Comparison of ENCODE assay signal across 7 cellular contexts in the genomic region with DNA sequence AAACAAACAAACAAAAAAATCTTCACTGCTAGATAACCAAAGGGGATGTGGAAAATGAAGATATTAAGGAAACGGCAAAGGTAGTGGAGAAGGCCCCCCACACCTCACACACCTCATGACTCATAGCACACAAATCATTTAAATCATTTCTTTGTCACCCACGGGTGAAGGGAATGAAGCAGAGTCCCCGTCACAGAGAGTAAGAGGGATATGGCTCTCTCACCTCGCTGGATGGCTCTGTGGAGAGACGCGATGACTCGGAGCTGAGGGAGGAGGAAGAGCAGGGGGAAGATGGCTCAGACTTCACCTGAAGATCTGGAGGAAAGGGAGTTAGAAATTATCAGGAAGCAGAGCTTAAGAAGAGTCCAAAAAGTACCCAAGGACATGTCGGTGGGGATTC. TPM values are rescaled to one million over a fixed set of nuclear protein-coding genes. Genes with fewer than 3 reads are reported as not detected.
DNase-seq lines count a peak whose midpoint lies in the region; TF ChIP-seq lines count a peak whose summit lies in the region.

No MANE protein-coding gene starts in this region.

- H3K36me3 ChIP-seq in HEK293 (ENCODE audit: control insufficient read depth in 2 of 2, insufficient read depth in 1 of 2, low read length in 2 of 2) (peaks cover 33 to 41% of the 10 kb centered on the region in 2 experiments; a peak in 2 of 3 replicates), iPS-15b (ENCODE audit: control insufficient read depth, insufficient read depth, low read length) (peaks cover 5% of the 10 kb centered on the region)

- H3K4me3 ChIP-seq in HEK293 (ENCODE audit: low read depth, low read length) (peak overlapping the region; percentile 80), iPS-15b (ENCODE audit: low read depth, low read length) (peak overlapping the region; percentile 100)

- no peak overlapping the region for H3K27ac ChIP-seq in HEK293 (ENCODE audit: extremely low read depth, low read depth, low read length)

- CTCF ChIA-PET in HEK293 (lab: Yijun Ruan, JAX): interaction anchor here (0.6 to 5.6 kb wide), 5 partner anchors 9 to 999 kb away, joined by 3 to 65 read pairs (median 4); no protein-coding TSS in a partner anchor
- CTCF ChIA-PET in activated CD4-positive, alpha-beta memory T cell treated with anti-CD3 and anti-CD28 coated beads, Interleukin-2, amount 10 ng/mL, durations not matched to agents 7 days and 5 days (lab: Charles Lee): interaction anchor here (0.6 to 2.9 kb wide), 3 partner anchors 8 to 80 kb away, joined by 3 to 21 read pairs (median 20); no protein-coding TSS in a partner anchor

- no peaks in the 10 kb centered on the region for H3K9me3 Mint-ChIP-seq in activated CD4-positive, alpha-beta memory T cell treated with anti-CD3 and anti-CD28 coated beads, Interleukin-2, amount 10 ng/mL, durations not matched to agents 7 days and 5 days

- H3K27me3 Mint-ChIP-seq in activated CD4-positive, alpha-beta memory T cell treated with anti-CD3 and anti-CD28 coated beads, Interleukin-2, amount 10 ng/mL, durations not matched to agents 7 days and 5 days: no peaks in the 10 kb centered on the region

- H3K27ac Mint-ChIP-seq in activated CD4-positive, alpha-beta memory T cell treated with anti-CD3 and anti-CD28 coated beads, Interleukin-2, amount 10 ng/mL, durations not matched to agents 7 days and 5 days: peak overlapping the region; percentile 92

- peaks cover 13% of the 10 kb centered on the region for H3K4me1 ChIP-seq in HEK293 (ENCODE audit: control insufficient read depth, insufficient read depth, low read length)
- H3K4me1 ChIP-seq in iPS-15b (ENCODE audit: control insufficient read depth, insufficient read depth, low read length): no peaks in the 10 kb centered on the region

- H3K36me3 Mint-ChIP-seq in activated CD4-positive, alpha-beta memory T cell treated with anti-CD3 and anti-CD28 coated beads, Interleukin-2, amount 10 ng/mL, durations not matched to agents 7 days and 5 days (ENCODE audit: low read depth): peaks cover 39% of the 10 kb centered on the region

- H3K4me3 Mint-ChIP-seq in activated CD4-positive, alpha-beta memory T cell treated with anti-CD3 and anti-CD28 coated beads, Interleukin-2, amount 10 ng/mL, durations not matched to agents 7 days and 5 days: peak overlapping the region; percentile 92

- POLR2A ChIA-PET in HEK293 (lab: Yijun Ruan, JAX): interaction anchor here (1.6 to 4.2 kb wide), 2 partner anchors 25 to 31 kb away, joined by 5 to 38 read pairs; partner anchors contain the start of gene PRRT1
- POLR2A ChIA-PET in activated CD4-positive, alpha-beta memory T cell treated with anti-CD3 and anti-CD28 coated beads, Interleukin-2, amount 10 ng/mL, durations not matched to agents 7 days and 5 days (lab: Charles Lee): interaction anchor here (1.0 to 3.6 kb wide), 8 partner anchors 8 to 845 kb away, joined by 3 to 31 read pairs (median 8); partner anchors contain the start of genes AGPAT1, GPSM3 and RNF5

- DNase-seq in activated CD4-positive, alpha-beta memory T cell treated with anti-CD3 and anti-CD28 coated beads, Interleukin-2, amount 10 ng/mL, durations not matched to agents 7 days and 5 days: no peak
- DNase-seq in stimulated activated CD8-positive, alpha-beta memory T cell treated with anti-CD3 and anti-CD28 coated beads, Interleukin-4, amount 100 ng/mL, for 48 hours: peak; percentile 32
- DNase-seq in A172 (ENCODE audit: low spot score) (no peak), globus pallidus (ENCODE audit: low spot score) (no peak)
- DNase-seq in stimulated activated CD4-positive, alpha-beta T cell treated with anti-CD3 and anti-CD28 coated beads, Interleukin-1b, Interleukin-23, amount 100 ng/mL, for 48 hours: no peak

- no peaks in the 10 kb centered on the region for H3K9me3 ChIP-seq in HEK293 (ENCODE audit: control insufficient read depth, insufficient read depth, low read depth, low read length)
- no peaks in the 10 kb centered on the region for H3K9me3 ChIP-seq in iPS-15b (ENCODE audit: control insufficient read depth, insufficient read depth, low read length)

- no peaks in the 10 kb centered on the region for H3K27me3 ChIP-seq in iPS-15b (ENCODE audit: control insufficient read depth, insufficient read depth, low read length)

- TF ChIP-seq CTCF in HEK293 (tag by site-specific recombination; IDR thresholded peaks at IDR 0.05): no peak

- peaks cover 48% of the 10 kb centered on the region for H3K4me1 Mint-ChIP-seq in activated CD4-positive, alpha-beta memory T cell treated with anti-CD3 and anti-CD28 coated beads, Interleukin-2, amount 10 ng/mL, durations not matched to agents 7 days and 5 days

- H3K9ac ChIP-seq in iPS-15b (ENCODE audit: low read depth, low read length): no peak overlapping the region

TF ChIP-seq in HEK293, 187 proteins besides CTCF, POLR2A, EP300 and RAD21:
- no peak for TF ChIP-seq GFI1B (tag by site-specific recombination; IDR thresholded peaks at IDR 0.05)
- TF ChIP-seq YY1 (tag by site-specific recombination; IDR thresholded peaks at IDR 0.05): no peak
- TF ChIP-seq ZNF146 (tag by site-specific recombination; IDR thresholded peaks at IDR 0.05): no peak

RNA-seq across cellular contexts. Expression of gene ATF6B, which starts 1.2 kb away (rescaled TPM):
- 100 to 1,000 TPM; 142 to 147 TPM for total RNA-seq in activated CD4-positive, alpha-beta memory T cell treated with anti-CD3 and anti-CD28 coated beads, Interleukin-2, amount 10 ng/mL, durations not matched to agents 7 days and 5 days
- 19.9 and 22.2 TPM in 2 replicates for total RNA-seq in A172 (2014; rRNA removed; shearing (Covaris generic))

RNA-seq across cellular contexts. Expression of gene FKBPL, which starts 3.2 kb away (rescaled TPM):
- total RNA-seq in activated CD4-positive, alpha-beta memory T cell treated with anti-CD3 and anti-CD28 coated beads, Interleukin-2, amount 10 ng/mL, durations not matched to agents 7 days and 5 days: 1 to 10 TPM; 7.6 to 8.6 TPM
- 4.8 and 8.8 TPM in 2 replicates for total RNA-seq in A172 (2014; rRNA removed; shearing (Covaris generic))

RNA-seq across cellular contexts. Expression of gene TNXB, which starts 17.7 kb away (rescaled TPM):
- total RNA-seq in activated CD4-positive, alpha-beta memory T cell treated with anti-CD3 and anti-CD28 coated beads, Interleukin-2, amount 10 ng/mL, durations not matched to agents 7 days and 5 days: 1 to 10 TPM; 5.7 to 6.4 TPM
- 45.0 and 45.7 TPM in 2 replicates for total RNA-seq in A172 (2014; rRNA removed; shearing (Covaris generic))

RNA-seq across cellular contexts. Expression of gene PRRT1, which starts 24.9 kb away (rescaled TPM):
- total RNA-seq in activated CD4-positive, alpha-beta memory T cell treated with anti-CD3 and anti-CD28 coated beads, Interleukin-2, amount 10 ng/mL, durations not matched to agents 7 days and 5 days: under 1 TPM; 0.13 to 0.28 TPM
- not detected in 2 replicates for total RNA-seq in A172 (2014; rRNA removed; shearing (Covaris generic))

RNA-seq across cellular contexts. Expression of gene PPT2, which starts 27.1 kb away (rescaled TPM):
- 1 to 10 TPM; 8.3 to 9.4 TPM for total RNA-seq in activated CD4-positive, alpha-beta memory T cell treated with anti-CD3 and anti-CD28 coated beads, Interleukin-2, amount 10 ng/mL, durations not matched to agents 7 days and 5 days
- 4.7 and 7.7 TPM in 2 replicates for total RNA-seq in A172 (2014; rRNA removed; shearing (Covaris generic))
